In the genomic region with DNA sequence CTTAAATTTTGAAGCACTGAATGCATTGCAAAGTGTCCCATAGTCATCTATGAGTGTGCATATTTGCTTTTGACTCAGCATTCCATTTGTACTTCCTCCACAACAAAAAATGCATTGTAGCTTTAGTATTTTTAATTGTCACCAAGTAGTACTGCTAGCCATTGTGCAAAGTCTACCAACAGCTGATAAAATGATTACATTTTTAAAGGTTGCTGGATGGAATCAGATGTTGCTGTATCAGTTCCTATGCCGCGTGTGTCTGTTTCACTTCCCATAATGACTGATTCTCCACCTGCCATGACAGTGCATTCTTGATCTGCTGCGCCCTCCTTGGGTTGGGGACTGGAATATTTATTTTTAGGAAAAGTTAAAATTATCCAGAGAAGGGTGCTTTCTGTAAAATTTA, we compare ENCODE assay signal across 1 cellular context.
TF ChIP-seq lines count a peak whose summit lies in the region.

No MANE protein-coding gene starts in this region.

TF ChIP-seq in A549, 52 proteins besides CTCF, POLR2A, EP300 and RAD21 (continued from another document):
- TF ChIP-seq NPAS2 (CRISPR knock-in tag; IDR thresholded peaks at IDR 0.05; ENCODE audit: borderline replicate concordance) = no peak
- no peak for TF ChIP-seq FOSL2 (IDR thresholded peaks at IDR 0.05)
- 0 out of 2 replicates have a peak, but pooled peaks have one; percentile 8 for TF ChIP-seq FOSL2 (CRISPR knock-in tag; IDR thresholded peaks at IDR 0.05)
- TF ChIP-seq RARB (CRISPR knock-in tag; IDR thresholded peaks at IDR 0.05) = no peak
- TF ChIP-seq POLR2AphosphoS2 (conservative IDR thresholded peaks at IDR 0.05; ENCODE audit: low read length) = no peak
- TF ChIP-seq EHF (CRISPR knock-in tag; IDR thresholded peaks at IDR 0.05) = no peak
- TF ChIP-seq MAFK (IDR thresholded peaks at IDR 0.05; ENCODE audit: partially characterized antibody) = peak; percentile 72
- TF ChIP-seq HDAC2 (IDR thresholded peaks at IDR 0.05) = no peak
- no peak for TF ChIP-seq RNF2 (IDR thresholded peaks at IDR 0.05; ENCODE audit: borderline replicate concordance, low read depth)
